8 cellular contexts compared by ENCODE assay signal in the genomic region with DNA sequence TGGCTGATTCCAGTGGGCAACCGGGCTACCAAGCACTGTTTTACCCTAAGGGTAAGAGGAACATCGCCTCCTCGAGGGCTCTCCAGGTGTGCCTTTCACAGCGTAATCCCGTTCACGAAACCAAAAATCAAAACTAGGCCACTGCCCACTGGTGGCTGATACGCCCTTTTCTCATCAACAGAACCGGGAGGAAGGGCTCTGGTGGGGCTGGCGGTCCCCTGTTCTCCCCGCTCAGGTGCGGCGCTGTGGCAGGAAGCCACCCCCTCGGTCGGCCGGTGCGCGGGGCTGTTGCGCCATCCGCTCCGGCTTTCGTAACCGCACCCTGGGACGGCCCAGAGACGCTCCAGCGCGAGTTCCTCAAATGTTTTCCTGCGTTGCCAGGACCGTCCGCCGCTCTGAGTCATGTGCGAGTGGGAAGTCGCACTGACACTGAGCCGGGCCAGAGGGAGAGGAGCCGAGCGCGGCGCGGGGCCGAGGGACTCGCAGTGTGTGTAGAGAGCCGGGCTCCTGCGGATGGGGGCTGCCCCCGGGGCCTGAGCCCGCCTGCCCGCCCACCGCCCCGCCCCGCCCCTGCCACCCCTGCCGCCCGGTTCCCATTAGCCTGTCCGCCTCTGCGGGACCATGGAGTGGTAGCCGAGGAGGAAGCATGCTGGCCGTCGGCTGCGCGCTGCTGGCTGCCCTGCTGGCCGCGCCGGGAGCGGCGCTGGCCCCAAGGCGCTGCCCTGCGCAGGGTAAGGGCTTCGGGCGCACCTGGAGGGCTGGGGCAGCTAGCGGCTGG. TPM values are rescaled to one million over a fixed set of nuclear protein-coding genes. Genes with fewer than 3 reads are reported as not detected.
A peak's percentile ranks its signal among the peaks of the same experiment; 100 is the strongest.
DNase-seq lines count a peak whose midpoint lies in the region; ATAC-seq, FAIRE-seq and TF ChIP-seq lines count a peak whose summit lies in the region.

A gene (plus strand): TSS at position 360 of the 778 bp plus-strand sequence. CDS start 287 bp downstream, at position 647.

- H3K27me3 ChIP-seq in AG04450 (ENCODE audit: control insufficient read depth, insufficient read depth, low read length): peaks cover 24% of the 10 kb centered on the region
- no peaks in the 10 kb centered on the region; the same call in 1 of the 2 replicates for H3K27me3 ChIP-seq in SU-DHL-6 (ENCODE audit: low read length)
- no peaks in the 10 kb centered on the region for H3K27me3 ChIP-seq in heart right ventricle
- H3K27me3 ChIP-seq in ovary: no peaks in the 10 kb centered on the region
- H3K27me3 ChIP-seq in upper lobe of left lung: no peaks in the 10 kb centered on the region

- intact Hi-C loops in heart right ventricle (cut with DNase I) (loop anchor here in 7 of 10 donors (2.0 to 10.0 kb wide), 9 partner anchors 37 to 142 kb away; a partner anchor contains a TSS), ovary (cut with DNase I) (loop anchor here (5.0 to 10.0 kb wide), 4 partner anchors 50 to 150 kb away; a partner anchor contains a TSS)

- H3K4me3 ChIP-seq in AG04450 (ENCODE audit: low read depth, low read length): peak within 1 kb of the TSS; percentile 76
- no peak within 1 kb of the TSS for H3K4me3 ChIP-seq in SU-DHL-6 (ENCODE audit: insufficient read depth, low read length, poor library complexity, severe bottlenecking)
- peak within 1 kb of the TSS; percentile 53 to 78 (median 69) for H3K4me3 ChIP-seq in heart right ventricle
- peak within 1 kb of the TSS; percentile 69 for H3K4me3 ChIP-seq in ovary
- peak within 1 kb of the TSS; percentile 60 to 81 (median 72) for H3K4me3 ChIP-seq in upper lobe of left lung

- peaks cover 3 to 92% (median 43%) of the 10 kb centered on the region in 9 donors for H3K4me1 ChIP-seq in heart right ventricle
- peaks cover 17% of the 10 kb centered on the region for H3K4me1 ChIP-seq in ovary (ENCODE audit: insufficient read depth)
- peaks cover 32 to 57% (median 51%) of the 10 kb centered on the region in 4 donors for H3K4me1 ChIP-seq in upper lobe of left lung

- no peaks in the 10 kb centered on the region for H4K20me1 ChIP-seq in SU-DHL-6 (ENCODE audit: low read depth, low read length)

- TF ChIP-seq EP300 in ovary (IDR thresholded peaks at IDR 0.05) (peak; percentile 88), upper lobe of left lung (IDR thresholded peaks at IDR 0.05) (peak in 1 of 4 donors; percentile 84)

- ATAC-seq in GM18867 (IDR thresholded peaks at IDR 0.05; ENCODE audit: unreplicated experiment) (peak; percentile 34), heart right ventricle (peak; percentile 82 to 93 (median 88)), upper lobe of left lung (ENCODE audit: low FRiP score in 2 of 2) (peak; percentile 92 to 94)

- POLR2A ChIA-PET in AG04450 (lab: Yijun Ruan, JAX): interaction anchor here (1.9 kb wide), 1 partner anchor 15 kb away, joined by 7 read pairs; no protein-coding TSS in a partner anchor

- 1% methylated on average over 65 to 67 of the region's 67 CpGs for WGBS in heart right ventricle, 2 donors
- WGBS in ovary, 3 donors: 1% methylated on average over 36 to 67 of the region's 67 CpGs
- WGBS in upper lobe of left lung, 2 donors: 1% methylated on average over 19 to 48 of the region's 67 CpGs

- FAIRE-seq in HTR-8/SVneo (lab: Jason Lieb, UNC): no peak

- no peaks in the 10 kb centered on the region for H3K79me2 ChIP-seq in SU-DHL-6 (ENCODE audit: insufficient read depth, low read length)

- peak; percentile 90 for TF ChIP-seq POLR2A in ovary (IDR thresholded peaks at IDR 0.05)
- peak in 2 of 4 donors; percentile 55 to 94 for TF ChIP-seq POLR2A in upper lobe of left lung (IDR thresholded peaks at IDR 0.05)

- no peaks in the 10 kb centered on the region for H3F3A ChIP-seq in SU-DHL-6 (ENCODE audit: insufficient read depth)

- H3K36me3 ChIP-seq in SU-DHL-6 (ENCODE audit: low read length) (no peaks in the 10 kb centered on the region), heart right ventricle (no peaks in the 10 kb centered on the region), ovary (no peaks in the 10 kb centered on the region), upper lobe of left lung (no peaks in the 10 kb centered on the region)

- H3K9me3 ChIP-seq in AG04450 (ENCODE audit: control insufficient read depth, insufficient read depth, low read length) (no peaks in the 10 kb centered on the region; the same call in 1 of the 2 replicates), SU-DHL-6 (ENCODE audit: insufficient read depth, low read length) (no peaks in the 10 kb centered on the region), heart right ventricle (no peaks in the 10 kb centered on the region), ovary (no peaks in the 10 kb centered on the region), upper lobe of left lung (no peaks in the 10 kb centered on the region)

- H2AFZ ChIP-seq in SU-DHL-6 (ENCODE audit: low read depth, low read length, severe bottlenecking): no peak within 1 kb of the TSS

- DNase-seq in AG04450 (ENCODE audit: low read depth, low spot score) (peak; percentile 70), HTR-8/SVneo (ENCODE audit: insufficient read length, low spot score) (peak; percentile 64), amniotic epithelial cell (ENCODE audit: low read depth) (peak; percentile 82), heart right ventricle (peak; percentile 91), ovary (peak; percentile 89 to 96 (median 91)), upper lobe of left lung (peak; percentile 96 to 97)

- H3K9me2 ChIP-seq in SU-DHL-6 (replicated peaks; ENCODE audit: insufficient read depth, low read length): no peaks in the 10 kb centered on the region

- CTCF ChIA-PET in AG04450 (lab: Charles Lee): interaction anchor here (0.9 to 3.0 kb wide), 2 partner anchors 25 to 70 kb away, joined by 3 to 13 read pairs; no protein-coding TSS in a partner anchor

- peak within 1 kb of the TSS; percentile 35 for H3K4me2 ChIP-seq in SU-DHL-6 (ENCODE audit: low read depth, low read length, poor library complexity, severe bottlenecking)

- peak within 1 kb of the TSS; percentile 61 for H3K27ac ChIP-seq in AG04450 (ENCODE audit: low read depth, low read length)
- no peak within 1 kb of the TSS for H3K27ac ChIP-seq in SU-DHL-6 (ENCODE audit: low read depth, low read length)
- H3K27ac ChIP-seq in heart right ventricle: peak within 1 kb of the TSS; percentile 78 to 96 (median 94)
- peak within 1 kb of the TSS; percentile 89 to 96 for H3K27ac ChIP-seq in ovary
- H3K27ac ChIP-seq in upper lobe of left lung: peak within 1 kb of the TSS; percentile 95 to 99 (median 96)

- TF ChIP-seq CTCF in AG04450 (IDR thresholded peaks at IDR 0.05; ENCODE audit: low read depth, low read length) (no peak), SU-DHL-6 (IDR thresholded peaks at IDR 0.05; ENCODE audit: insufficient read depth, low read length, poor library complexity, severe bottlenecking) (no peak), heart right ventricle (IDR thresholded peaks at IDR 0.05) (peak; percentile 35 to 76 (median 52)), ovary (IDR thresholded peaks at IDR 0.05) (peak; percentile 39 to 79 (median 72)), upper lobe of left lung (IDR thresholded peaks at IDR 0.05) (peak; percentile 20 to 80 (median 51))

- H3K9ac ChIP-seq in SU-DHL-6 (ENCODE audit: low read length): no peak within 1 kb of the TSS

RNA-seq across cellular contexts. Expression of the gene that starts here (rescaled TPM):
- 5.9 and 6.1 TPM in 2 replicates for polyA plus RNA-seq in AG04450 (2011; rRNA removed)
- polyA minus RNA-seq in AG04450 (2011; rRNA and poly(A)+ RNA removed): 8.3 and 14.7 TPM in 2 replicates
- 10 to 100 TPM in 5 of 10 donors, 1 to 10 TPM in 5; 6.1 to 16.2 (median 10.0) TPM for total RNA-seq in heart right ventricle
- polyA plus RNA-seq in heart right ventricle: 1 to 10 TPM; 2.9 to 6.2 TPM
- total RNA-seq in ovary: 10 to 100 TPM in 6 of 7 donors, 1 to 10 TPM in 1; 7.5 to 37.0 (median 12.9) TPM
- 1 to 10 TPM; 6.5 to 9.1 TPM for polyA plus RNA-seq in ovary
- 100 to 1,000 TPM in 3 of 6 donors, 10 to 100 TPM in 3; 59.6 to 126 (median 97.5) TPM for total RNA-seq in upper lobe of left lung

Comparison
In these comparisons a context has a peak if more than half of its experiments do, and no peak if none do; other contexts are left out.
1. CTCF ChIP-seq: peak in heart right ventricle (9 of 9), ovary (3 of 3) and upper lobe of left lung (6 of 6); none in AG04450 (single experiment) and SU-DHL-6 (single experiment).
2. ATAC-seq: peak in every context shown above with its lines; median percentile 93 in upper lobe of left lung; 88 in heart right ventricle; 34 in GM18867.
3. Peak in every context shown above with its lines, with median percentiles within 50 percentile points of each other: DNase-seq.